Comparison of ENCODE assay signal across 1 cellular context in the genomic region with DNA sequence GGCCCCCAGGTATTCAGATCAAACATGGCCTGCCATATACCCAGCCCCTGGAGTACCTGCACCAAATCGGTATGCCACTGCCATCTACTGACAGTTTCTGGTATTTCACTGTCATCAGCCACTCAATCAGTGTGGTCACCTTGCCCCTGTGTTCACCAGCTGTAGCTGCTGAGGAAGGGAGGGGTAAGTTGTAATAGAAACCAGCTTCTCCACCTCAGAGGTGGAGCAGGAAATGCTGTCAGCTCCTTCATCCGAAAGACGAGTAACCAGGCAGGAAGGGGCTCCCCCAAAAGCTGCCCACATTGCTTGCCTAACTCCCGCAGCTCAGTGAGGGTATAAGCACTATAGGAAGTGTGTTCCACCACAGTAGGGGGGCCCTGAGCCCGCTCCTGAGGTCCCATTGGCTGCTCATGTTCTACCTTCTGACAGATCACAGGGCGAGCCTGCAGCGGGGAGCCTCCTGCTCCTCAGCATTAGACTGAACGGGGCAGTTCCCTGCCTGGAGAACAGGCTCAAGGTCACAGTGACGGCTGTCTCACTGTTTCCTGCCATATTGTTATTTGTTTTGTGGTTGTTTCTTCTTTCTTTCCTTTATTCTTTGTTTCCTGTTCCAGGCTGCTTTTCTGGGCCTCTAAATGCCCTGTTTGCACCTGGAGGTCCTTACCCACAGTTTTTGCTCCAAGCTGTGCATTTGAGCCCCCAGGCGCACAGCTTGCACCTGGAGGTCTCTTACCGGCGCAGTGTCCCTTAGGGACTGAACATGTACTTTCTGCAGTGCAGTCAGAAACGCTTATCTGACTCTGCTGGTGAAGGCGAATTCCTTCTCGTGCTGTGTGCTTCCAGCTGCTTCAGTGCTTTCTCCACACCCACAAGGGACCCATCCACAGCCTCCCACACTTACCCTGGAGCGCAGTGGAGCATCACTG.
A peak's percentile ranks its signal among the peaks of the same experiment; 100 is the strongest.
TF ChIP-seq lines count a peak whose summit lies in the region.

No MANE protein-coding gene starts in this region.

TF ChIP-seq in K562, 482 proteins besides CTCF, POLR2A, EP300 and RAD21 (continued from another document):
- TF ChIP-seq, protein P1, sequence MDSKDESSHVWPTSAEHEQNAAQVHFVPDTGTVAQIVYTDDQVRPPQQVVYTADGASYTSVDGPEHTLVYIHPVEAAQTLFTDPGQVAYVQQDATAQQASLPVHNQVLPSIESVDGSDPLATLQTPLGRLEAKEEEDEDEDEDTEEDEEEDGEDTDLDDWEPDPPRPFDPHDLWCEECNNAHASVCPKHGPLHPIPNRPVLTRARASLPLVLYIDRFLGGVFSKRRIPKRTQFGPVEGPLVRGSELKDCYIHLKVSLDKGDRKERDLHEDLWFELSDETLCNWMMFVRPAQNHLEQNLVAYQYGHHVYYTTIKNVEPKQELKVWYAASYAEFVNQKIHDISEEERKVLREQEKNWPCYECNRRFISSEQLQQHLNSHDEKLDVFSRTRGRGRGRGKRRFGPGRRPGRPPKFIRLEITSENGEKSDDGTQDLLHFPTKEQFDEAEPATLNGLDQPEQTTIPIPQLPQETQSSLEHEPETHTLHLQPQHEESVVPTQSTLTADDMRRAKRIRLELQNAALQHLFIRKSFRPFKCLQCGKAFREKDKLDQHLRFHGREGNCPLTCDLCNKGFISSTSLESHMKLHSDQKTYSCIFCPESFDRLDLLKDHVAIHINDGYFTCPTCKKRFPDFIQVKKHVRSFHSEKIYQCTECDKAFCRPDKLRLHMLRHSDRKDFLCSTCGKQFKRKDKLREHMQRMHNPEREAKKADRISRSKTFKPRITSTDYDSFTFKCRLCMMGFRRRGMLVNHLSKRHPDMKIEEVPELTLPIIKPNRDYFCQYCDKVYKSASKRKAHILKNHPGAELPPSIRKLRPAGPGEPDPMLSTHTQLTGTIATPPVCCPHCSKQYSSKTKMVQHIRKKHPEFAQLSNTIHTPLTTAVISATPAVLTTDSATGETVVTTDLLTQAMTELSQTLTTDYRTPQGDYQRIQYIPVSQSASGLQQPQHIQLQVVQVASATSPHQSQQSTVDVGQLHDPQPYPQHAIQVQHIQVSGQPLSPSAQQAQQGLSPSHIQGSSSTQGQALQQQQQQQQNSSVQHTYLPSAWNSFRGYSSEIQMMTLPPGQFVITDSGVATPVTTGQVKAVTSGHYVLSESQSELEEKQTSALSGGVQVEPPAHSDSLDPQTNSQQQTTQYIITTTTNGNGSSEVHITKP (IDR thresholded peaks at IDR 0.05; ENCODE audit: partially characterized antibody), result no peak
- no peak for TF ChIP-seq KHSRP (IDR thresholded peaks at IDR 0.05)
- TF ChIP-seq, protein P2, sequence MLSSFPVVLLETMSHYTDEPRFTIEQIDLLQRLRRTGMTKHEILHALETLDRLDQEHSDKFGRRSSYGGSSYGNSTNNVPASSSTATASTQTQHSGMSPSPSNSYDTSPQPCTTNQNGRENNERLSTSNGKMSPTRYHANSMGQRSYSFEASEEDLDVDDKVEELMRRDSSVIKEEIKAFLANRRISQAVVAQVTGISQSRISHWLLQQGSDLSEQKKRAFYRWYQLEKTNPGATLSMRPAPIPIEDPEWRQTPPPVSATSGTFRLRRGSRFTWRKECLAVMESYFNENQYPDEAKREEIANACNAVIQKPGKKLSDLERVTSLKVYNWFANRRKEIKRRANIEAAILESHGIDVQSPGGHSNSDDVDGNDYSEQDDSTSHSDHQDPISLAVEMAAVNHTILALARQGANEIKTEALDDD (IDR thresholded peaks at IDR 0.05), result no peak
- no peak for TF ChIP-seq COPS2 (conservative IDR thresholded peaks at IDR 0.05)
- TF ChIP-seq, protein P3, sequence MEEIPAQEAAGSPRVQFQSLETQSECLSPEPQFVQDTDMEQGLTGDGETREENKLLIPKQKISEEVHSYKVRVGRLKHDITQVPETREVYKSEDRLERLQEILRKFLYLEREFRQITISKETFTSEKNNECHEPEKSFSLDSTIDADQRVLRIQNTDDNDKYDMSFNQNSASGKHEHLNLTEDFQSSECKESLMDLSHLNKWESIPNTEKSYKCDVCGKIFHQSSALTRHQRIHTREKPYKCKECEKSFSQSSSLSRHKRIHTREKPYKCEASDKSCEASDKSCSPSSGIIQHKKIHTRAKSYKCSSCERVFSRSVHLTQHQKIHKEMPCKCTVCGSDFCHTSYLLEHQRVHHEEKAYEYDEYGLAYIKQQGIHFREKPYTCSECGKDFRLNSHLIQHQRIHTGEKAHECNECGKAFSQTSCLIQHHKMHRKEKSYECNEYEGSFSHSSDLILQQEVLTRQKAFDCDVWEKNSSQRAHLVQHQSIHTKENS (CRISPR knock-in tag; IDR thresholded peaks at IDR 0.05), result no peak
- TF ChIP-seq SUPT5H (IDR thresholded peaks at IDR 0.05), result no peak
- TF ChIP-seq DACH1 (IDR thresholded peaks at IDR 0.05; ENCODE audit: partially characterized antibody), result peak; percentile 22
- TF ChIP-seq, protein P4, sequence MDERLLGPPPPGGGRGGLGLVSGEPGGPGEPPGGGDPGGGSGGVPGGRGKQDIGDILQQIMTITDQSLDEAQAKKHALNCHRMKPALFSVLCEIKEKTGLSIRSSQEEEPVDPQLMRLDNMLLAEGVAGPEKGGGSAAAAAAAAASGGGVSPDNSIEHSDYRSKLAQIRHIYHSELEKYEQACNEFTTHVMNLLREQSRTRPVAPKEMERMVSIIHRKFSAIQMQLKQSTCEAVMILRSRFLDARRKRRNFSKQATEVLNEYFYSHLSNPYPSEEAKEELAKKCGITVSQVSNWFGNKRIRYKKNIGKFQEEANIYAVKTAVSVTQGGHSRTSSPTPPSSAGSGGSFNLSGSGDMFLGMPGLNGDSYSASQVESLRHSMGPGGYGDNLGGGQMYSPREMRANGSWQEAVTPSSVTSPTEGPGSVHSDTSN (CRISPR knock-in tag; IDR thresholded peaks at IDR 0.05; ENCODE audit: low read depth), result no peak
- TF ChIP-seq, protein P4 (tag; conservative IDR thresholded peaks at IDR 0.05; ENCODE audit: low read depth), result peak; percentile 56
- 0 out of 2 replicates have a peak, but pooled peaks have one; percentile 27 for TF ChIP-seq CTBP1 (IDR thresholded peaks at IDR 0.05; ENCODE audit: borderline replicate concordance)
- TF ChIP-seq, protein P5, sequence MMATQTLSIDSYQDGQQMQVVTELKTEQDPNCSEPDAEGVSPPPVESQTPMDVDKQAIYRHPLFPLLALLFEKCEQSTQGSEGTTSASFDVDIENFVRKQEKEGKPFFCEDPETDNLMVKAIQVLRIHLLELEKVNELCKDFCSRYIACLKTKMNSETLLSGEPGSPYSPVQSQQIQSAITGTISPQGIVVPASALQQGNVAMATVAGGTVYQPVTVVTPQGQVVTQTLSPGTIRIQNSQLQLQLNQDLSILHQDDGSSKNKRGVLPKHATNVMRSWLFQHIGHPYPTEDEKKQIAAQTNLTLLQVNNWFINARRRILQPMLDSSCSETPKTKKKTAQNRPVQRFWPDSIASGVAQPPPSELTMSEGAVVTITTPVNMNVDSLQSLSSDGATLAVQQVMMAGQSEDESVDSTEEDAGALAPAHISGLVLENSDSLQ (IDR thresholded peaks at IDR 0.05), result peak; percentile 39
- TF ChIP-seq ZNF695 (CRISPR knock-in tag; IDR thresholded peaks at IDR 0.05), result no peak
- no peak for TF ChIP-seq SMARCA5 (IDR thresholded peaks at IDR 0.05)
- no peak for TF ChIP-seq NFATC3 (IDR thresholded peaks at IDR 0.05)
- 0 out of 2 replicates have a peak, but pooled peaks have one; percentile 20 for TF ChIP-seq KLF16 (IDR thresholded peaks at IDR 0.05)
- TF ChIP-seq, protein P6, sequence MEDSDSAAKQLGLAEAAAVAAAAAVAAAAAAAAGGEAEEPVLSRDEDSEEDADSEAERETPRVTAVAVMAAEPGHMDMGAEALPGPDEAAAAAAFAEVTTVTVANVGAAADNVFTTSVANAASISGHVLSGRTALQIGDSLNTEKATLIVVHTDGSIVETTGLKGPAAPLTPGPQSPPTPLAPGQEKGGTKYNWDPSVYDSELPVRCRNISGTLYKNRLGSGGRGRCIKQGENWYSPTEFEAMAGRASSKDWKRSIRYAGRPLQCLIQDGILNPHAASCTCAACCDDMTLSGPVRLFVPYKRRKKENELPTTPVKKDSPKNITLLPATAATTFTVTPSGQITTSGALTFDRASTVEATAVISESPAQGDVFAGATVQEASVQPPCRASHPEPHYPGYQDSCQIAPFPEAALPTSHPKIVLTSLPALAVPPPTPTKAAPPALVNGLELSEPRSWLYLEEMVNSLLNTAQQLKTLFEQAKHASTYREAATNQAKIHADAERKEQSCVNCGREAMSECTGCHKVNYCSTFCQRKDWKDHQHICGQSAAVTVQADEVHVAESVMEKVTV (CRISPR knock-in tag; IDR thresholded peaks at IDR 0.05), result peak; percentile 70
- TF ChIP-seq, protein P7, sequence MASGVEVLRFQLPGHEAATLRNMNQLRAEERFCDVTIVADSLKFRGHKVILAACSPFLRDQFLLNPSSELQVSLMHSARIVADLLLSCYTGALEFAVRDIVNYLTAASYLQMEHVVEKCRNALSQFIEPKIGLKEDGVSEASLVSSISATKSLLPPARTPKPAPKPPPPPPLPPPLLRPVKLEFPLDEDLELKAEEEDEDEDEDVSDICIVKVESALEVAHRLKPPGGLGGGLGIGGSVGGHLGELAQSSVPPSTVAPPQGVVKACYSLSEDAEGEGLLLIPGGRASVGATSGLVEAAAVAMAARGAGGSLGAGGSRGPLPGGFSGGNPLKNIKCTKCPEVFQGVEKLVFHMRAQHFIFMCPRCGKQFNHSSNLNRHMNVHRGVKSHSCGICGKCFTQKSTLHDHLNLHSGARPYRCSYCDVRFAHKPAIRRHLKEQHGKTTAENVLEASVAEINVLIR (CRISPR knock-in tag; IDR thresholded peaks at IDR 0.05), result no peak
- TF ChIP-seq RFX7 (CRISPR knock-in tag; IDR thresholded peaks at IDR 0.05), result no peak
TF ChIP-seq in K562: peak in this region for 10.
